In genomic region chr19:34678085-34678412, GRCh38 we compare ENCODE assay signal across 8 cellular contexts. TPM values are rescaled to one million over a fixed set of nuclear protein-coding genes. Genes with fewer than 3 reads are reported as not detected.
DNase-seq lines count a peak whose midpoint lies in the region; ATAC-seq and TF ChIP-seq lines count a peak whose summit lies in the region.

No MANE protein-coding gene starts in this region.

- H2AFZ ChIP-seq in osteoblast (ENCODE audit: low read length): peak overlapping the region; percentile 99

- H3K4me3 Mint-ChIP-seq in CD8-positive, alpha-beta memory T cell: peak overlapping the region; percentile 95 to 100 (median 99)

- peaks cover 17% of the 10 kb centered on the region for H3K4me1 ChIP-seq in CD8-positive, alpha-beta memory T cell (ENCODE audit: insufficient read depth, low read length)
- peaks cover 7% of the 10 kb centered on the region; the same call in 1 of the 2 replicates for H3K4me1 ChIP-seq in Panc1 (ENCODE audit: control insufficient read depth, insufficient read depth, low read length)
- peaks cover 10% of the 10 kb centered on the region for H3K4me1 ChIP-seq in osteoblast (ENCODE audit: insufficient read depth, low read length)

- peak overlapping the region; percentile 96 for H3K4me2 ChIP-seq in osteoblast (ENCODE audit: insufficient read depth, low read length)

- intact Hi-C loops in Panc1 (cut with micrococcal nuclease; ENCODE audit: unreplicated experiment): no loop called here

- peaks cover 30% of the 10 kb centered on the region for H3K36me3 ChIP-seq in CD8-positive, alpha-beta memory T cell (ENCODE audit: insufficient read depth, low read length)
- H3K36me3 ChIP-seq in Panc1 (ENCODE audit: control insufficient read depth, insufficient read depth, low read length) (peaks cover 2% of the 10 kb centered on the region; the same call in 1 of the 2 replicates), osteoblast (ENCODE audit: insufficient read depth, low read length) (peaks cover 42% of the 10 kb centered on the region)

- peaks cover 15 to 39% (median 30%) of the 10 kb centered on the region in 5 donors for H3K9me3 Mint-ChIP-seq in CD8-positive, alpha-beta memory T cell

- CTCF ChIA-PET in CD8-positive, alpha-beta memory T cell (lab: Charles Lee): interaction anchor here (0.7 to 0.8 kb wide), 2 partner anchors 9 to 323 kb away, joined by 3 read pairs; no protein-coding TSS in a partner anchor
- CTCF ChIA-PET in Panc1 (lab: Charles Lee): no interaction called here

- no TSS peak for BruUV-seq in Panc1 (replicated peaks; lab: Mats Ljungman, UMichigan)

- peak overlapping the region; percentile 82 to 100 (median 98) for H3K27ac Mint-ChIP-seq in CD8-positive, alpha-beta memory T cell

- no peak for ATAC-seq in Panc1
- no peak for ATAC-seq in HG03135 (IDR thresholded peaks at IDR 0.05; ENCODE audit: unreplicated experiment)
- ATAC-seq in GM18868 (IDR thresholded peaks at IDR 0.05; ENCODE audit: unreplicated experiment): no peak
- ATAC-seq in GM18867 (IDR thresholded peaks at IDR 0.05; ENCODE audit: unreplicated experiment): no peak
- ATAC-seq in HG02973 (IDR thresholded peaks at IDR 0.05; ENCODE audit: unreplicated experiment): no peak

- H4K20me1 ChIP-seq in osteoblast (ENCODE audit: insufficient read depth, low read length): no peaks in the 10 kb centered on the region

- POLR2A ChIA-PET in CD8-positive, alpha-beta memory T cell (lab: Charles Lee): interaction anchor here (0.6 to 1.6 kb wide), 4 partner anchors 56 to 1289 kb away, joined by 3 to 12 read pairs (median 8); partner anchors contain the start of gene ZNF181
- POLR2A ChIA-PET in Panc1 (lab: Charles Lee): no interaction called here

- H3K36me3 Mint-ChIP-seq in CD8-positive, alpha-beta memory T cell: peaks cover 31 to 58% (median 51%) of the 10 kb centered on the region in 3 donors

- TF ChIP-seq CTCF in Panc1 (IDR thresholded peaks at IDR 0.05) (no peak), osteoblast (IDR thresholded peaks at IDR 0.05; ENCODE audit: extremely low read depth, low read depth, low read length) (no peak)

- H3K27ac ChIP-seq in CD8-positive, alpha-beta memory T cell (ENCODE audit: low read depth, low read length): peak overlapping the region; percentile 78
- peak overlapping the region; percentile 90 for H3K27ac ChIP-seq in Panc1 (ENCODE audit: low read length)
- peak overlapping the region; percentile 86 for H3K27ac ChIP-seq in epithelial cell of prostate
- peak overlapping the region; percentile 95 for H3K27ac ChIP-seq in osteoblast (ENCODE audit: low read depth, low read length)

- no peaks in the 10 kb centered on the region for H3K27me3 ChIP-seq in CD8-positive, alpha-beta memory T cell (ENCODE audit: insufficient read depth, low read length, poor library complexity, severe bottlenecking)
- H3K27me3 ChIP-seq in Panc1 (ENCODE audit: control insufficient read depth, insufficient read depth, low read length) (no peaks in the 10 kb centered on the region), osteoblast (ENCODE audit: insufficient read depth, low read length) (no peaks in the 10 kb centered on the region)

- in situ Hi-C loops in Panc1 (cut with HindIII; ENCODE audit: low pct_unique_long_range_greater_than_20kb, low sequenced_read_pairs): no loop called here

- H3K27me3 Mint-ChIP-seq in CD8-positive, alpha-beta memory T cell: peaks cover 11 to 23% of the 10 kb centered on the region in 2 donors

- peak overlapping the region; percentile 97 for H3K4me3 ChIP-seq in CD8-positive, alpha-beta memory T cell (ENCODE audit: low read length)
- peak overlapping the region; percentile 68 to 82 for H3K4me3 ChIP-seq in Panc1 (ENCODE audit: low read depth in 2 of 2, low read length in 2 of 2)
- peak overlapping the region; percentile 92 for H3K4me3 ChIP-seq in osteoblast (ENCODE audit: insufficient read depth, low read length)

- peaks cover 15% of the 10 kb centered on the region for H3K79me2 ChIP-seq in osteoblast (ENCODE audit: insufficient read depth, low read length)

- peaks cover 28 to 43% (median 42%) of the 10 kb centered on the region in 3 donors for H3K4me1 Mint-ChIP-seq in CD8-positive, alpha-beta memory T cell

- no peak for DNase-seq in CD8-positive, alpha-beta memory T cell
- no peak for DNase-seq in Panc1 (ENCODE audit: low read depth, low spot score)
- no peak for DNase-seq in epithelial cell of prostate (ENCODE audit: low read depth, low spot score)
- no peak for DNase-seq in osteoblast (ENCODE audit: insufficient read length, low spot score, missing footprints)

- peaks cover 3% of the 10 kb centered on the region for H3K9me3 ChIP-seq in CD8-positive, alpha-beta memory T cell (ENCODE audit: low read length)
- H3K9me3 ChIP-seq in Panc1 (ENCODE audit: control insufficient read depth, insufficient read depth, low read depth, low read length): peaks cover 50% of the 10 kb centered on the region
- peaks cover 3% of the 10 kb centered on the region for H3K9me3 ChIP-seq in osteoblast (ENCODE audit: low read depth, low read length)

RNA-seq across cellular contexts. Expression of gene ZNF302, which starts 0.6 kb away (rescaled TPM):
- 10 to 100 TPM; 13.4 to 14.8 TPM for total RNA-seq in CD8-positive, alpha-beta memory T cell
- 16.0 TPM for polyA plus RNA-seq in CD8-positive, alpha-beta memory T cell
- total RNA-seq in Panc1 (2021; ENCODE audit: unreplicated experiment): 26.4 TPM
- 11.9 TPM for polyA plus RNA-seq in Panc1 (2012; ENCODE audit: insufficient read length)
- 19.2 and 19.4 TPM in 2 replicates for total RNA-seq in osteoblast

RNA-seq across cellular contexts. Expression of gene SCGB2B2, which starts 1.1 kb away (rescaled TPM):
- under 1 TPM; 0.22 to 0.29 TPM for total RNA-seq in CD8-positive, alpha-beta memory T cell
- not detected for polyA plus RNA-seq in CD8-positive, alpha-beta memory T cell
- total RNA-seq in Panc1 (2021; ENCODE audit: unreplicated experiment) (0.59 TPM), osteoblast (0.29 and 0.36 TPM in 2 replicates)
- 0.21 TPM for polyA plus RNA-seq in Panc1 (2012; ENCODE audit: insufficient read length)

RNA-seq across cellular contexts. Expression of gene ZNF181, which starts 56.0 kb away (rescaled TPM):
- 1 to 10 TPM; 4.5 to 6.3 TPM for total RNA-seq in CD8-positive, alpha-beta memory T cell
- polyA plus RNA-seq in CD8-positive, alpha-beta memory T cell: 24.7 TPM
- total RNA-seq in Panc1 (2021; ENCODE audit: unreplicated experiment): 11.5 TPM
- polyA plus RNA-seq in Panc1 (2012; ENCODE audit: insufficient read length): 5.3 TPM
- 19.7 and 23.2 TPM in 2 replicates for total RNA-seq in osteoblast
